In the genomic region with DNA sequence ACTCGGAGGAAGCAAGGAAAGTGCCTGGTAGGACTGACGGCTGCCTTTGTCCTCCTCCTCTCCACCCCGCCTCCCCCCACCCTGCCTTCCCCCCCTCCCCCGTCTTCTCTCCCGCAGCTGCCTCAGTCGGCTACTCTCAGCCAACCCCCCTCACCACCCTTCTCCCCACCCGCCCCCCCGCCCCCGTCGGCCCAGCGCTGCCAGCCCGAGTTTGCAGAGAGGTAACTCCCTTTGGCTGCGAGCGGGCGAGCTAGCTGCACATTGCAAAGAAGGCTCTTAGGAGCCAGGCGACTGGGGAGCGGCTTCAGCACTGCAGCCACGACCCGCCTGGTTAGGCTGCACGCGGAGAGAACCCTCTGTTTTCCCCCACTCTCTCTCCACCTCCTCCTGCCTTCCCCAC, we compare ENCODE assay signal across 8 cellular contexts. TPM values are rescaled to one million over a fixed set of nuclear protein-coding genes. Genes with fewer than 3 reads are reported as not detected.
DNase-seq lines count a peak whose midpoint lies in the region; ATAC-seq, FAIRE-seq and TF ChIP-seq lines count a peak whose summit lies in the region.

No MANE protein-coding gene starts in this region.

- ATAC-seq in A549 = peak; percentile 32 to 42
- no peak for ATAC-seq in HG02678 (IDR thresholded peaks at IDR 0.05; ENCODE audit: unreplicated experiment)
- no peak for ATAC-seq in HG02571 (IDR thresholded peaks at IDR 0.05; ENCODE audit: unreplicated experiment)

- H3K4me2 ChIP-seq in A549 = peak overlapping the region; percentile 83

- POLR2A ChIA-PET in A549 (lab: Yijun Ruan, JAX) = interaction anchor here (0.6 to 1.3 kb wide), 2 partner anchors 130 to 237 kb away, joined by 3 read pairs; no protein-coding TSS in a partner anchor

- no peak for TF ChIP-seq CTCF in A549 (IDR thresholded peaks at IDR 0.05)
- TF ChIP-seq CTCF in LNCaP clone FGC (IDR thresholded peaks at IDR 0.05; ENCODE audit: control insufficient read depth, extremely low read depth, insufficient read depth) = no peak
- TF ChIP-seq CTCF in epithelial cell of proximal tubule (conservative IDR thresholded peaks at IDR 0.05; ENCODE audit: low read depth, low read length) = no peak
- no peak for TF ChIP-seq CTCF in GM10266 (IDR thresholded peaks at IDR 0.05; ENCODE audit: control insufficient read depth, insufficient read depth, low read depth, missing control alignments)

- 1% methylated on average over 7 of the region's 21 CpGs for WGBS in A549 (ENCODE audit: missing lambda C conversion rate)

- H3K4me1 ChIP-seq in A549 (0 out of 3 replicates have a peak, but pooled peaks cover 7% of the 10 kb centered on the region), muscle layer of duodenum (ENCODE audit: control insufficient read depth in 1 of 2, insufficient read depth in 2 of 2, low read length in 2 of 2) (peaks cover 0 to 13% of the 10 kb centered on the region in 2 donors)

- no peaks in the 10 kb centered on the region for H3K27me3 ChIP-seq in muscle layer of duodenum (ENCODE audit: low read depth, low read length)

- no peaks in the 10 kb centered on the region for H3K36me3 ChIP-seq in muscle layer of duodenum (ENCODE audit: control insufficient read depth in 1 of 2, insufficient read depth in 2 of 2, low read length in 2 of 2)

- no peak for TF ChIP-seq EP300 in A549 (IDR thresholded peaks at IDR 0.05)

- H3K4me3 ChIP-seq in A549 (peak overlapping the region; percentile 59), LNCaP clone FGC (ENCODE audit: low read depth, low read length) (peak overlapping the region; percentile 82), epithelial cell of proximal tubule (ENCODE audit: low read depth, low read length) (peak overlapping the region; percentile 59), muscle layer of duodenum (ENCODE audit: low read depth in 1 of 2, low read length in 2 of 2) (peak overlapping the region; percentile 26 to 64)

- TF ChIP-seq POLR2A in A549 (IDR thresholded peaks at IDR 0.05; ENCODE audit: low read length) = no peak

- TF ChIP-seq RAD21 in A549 (conservative IDR thresholded peaks at IDR 0.05 in 1 of 2, IDR thresholded peaks at IDR 0.05 in 1 of 2) = no peak

- DNase-seq in A549 (ENCODE audit: low read depth in 1 of 2, low spot score in 1 of 2) (peak in 1 of 2 experiments; percentile 18), LNCaP clone FGC (ENCODE audit: low read depth) (no peak), epithelial cell of proximal tubule (ENCODE audit: low read depth) (no peak), GM10266 (ENCODE audit: extremely low spot score) (no peak), putamen (ENCODE audit: low spot score) (no peak)

- peak overlapping the region; percentile 58 to 86 for H3K27ac ChIP-seq in A549
- H3K27ac ChIP-seq in muscle layer of duodenum (ENCODE audit: low read length) = no peak overlapping the region

- FAIRE-seq in A549 (lab: Jason Lieb, UNC) = no peak

- H3K9me3 ChIP-seq in A549 (no peaks in the 10 kb centered on the region), muscle layer of duodenum (ENCODE audit: control insufficient read depth in 1 of 2, low read length in 2 of 2) (no peaks in the 10 kb centered on the region)

- CTCF ChIA-PET in A549 (lab: Yijun Ruan, JAX) = interaction anchor here (1.1 kb wide), 1 partner anchor 12 kb away, joined by 3 read pairs; no protein-coding TSS in a partner anchor

TF ChIP-seq in A549, 52 proteins besides CTCF, POLR2A, EP300 and RAD21:
- no peak for TF ChIP-seq MAFK (IDR thresholded peaks at IDR 0.05; ENCODE audit: partially characterized antibody)
- TF ChIP-seq FOSL2 (IDR thresholded peaks at IDR 0.05) = no peak
- TF ChIP-seq FOSL2 (CRISPR knock-in tag; IDR thresholded peaks at IDR 0.05) = no peak
- no peak for TF ChIP-seq HOXB13 (CRISPR knock-in tag; IDR thresholded peaks at IDR 0.05; ENCODE audit: low read depth)
- TF ChIP-seq HOXB5 (CRISPR knock-in tag; IDR thresholded peaks at IDR 0.05) = no peak
- TF ChIP-seq FOSB (CRISPR knock-in tag; IDR thresholded peaks at IDR 0.05) = no peak
- TF ChIP-seq, protein P1, sequence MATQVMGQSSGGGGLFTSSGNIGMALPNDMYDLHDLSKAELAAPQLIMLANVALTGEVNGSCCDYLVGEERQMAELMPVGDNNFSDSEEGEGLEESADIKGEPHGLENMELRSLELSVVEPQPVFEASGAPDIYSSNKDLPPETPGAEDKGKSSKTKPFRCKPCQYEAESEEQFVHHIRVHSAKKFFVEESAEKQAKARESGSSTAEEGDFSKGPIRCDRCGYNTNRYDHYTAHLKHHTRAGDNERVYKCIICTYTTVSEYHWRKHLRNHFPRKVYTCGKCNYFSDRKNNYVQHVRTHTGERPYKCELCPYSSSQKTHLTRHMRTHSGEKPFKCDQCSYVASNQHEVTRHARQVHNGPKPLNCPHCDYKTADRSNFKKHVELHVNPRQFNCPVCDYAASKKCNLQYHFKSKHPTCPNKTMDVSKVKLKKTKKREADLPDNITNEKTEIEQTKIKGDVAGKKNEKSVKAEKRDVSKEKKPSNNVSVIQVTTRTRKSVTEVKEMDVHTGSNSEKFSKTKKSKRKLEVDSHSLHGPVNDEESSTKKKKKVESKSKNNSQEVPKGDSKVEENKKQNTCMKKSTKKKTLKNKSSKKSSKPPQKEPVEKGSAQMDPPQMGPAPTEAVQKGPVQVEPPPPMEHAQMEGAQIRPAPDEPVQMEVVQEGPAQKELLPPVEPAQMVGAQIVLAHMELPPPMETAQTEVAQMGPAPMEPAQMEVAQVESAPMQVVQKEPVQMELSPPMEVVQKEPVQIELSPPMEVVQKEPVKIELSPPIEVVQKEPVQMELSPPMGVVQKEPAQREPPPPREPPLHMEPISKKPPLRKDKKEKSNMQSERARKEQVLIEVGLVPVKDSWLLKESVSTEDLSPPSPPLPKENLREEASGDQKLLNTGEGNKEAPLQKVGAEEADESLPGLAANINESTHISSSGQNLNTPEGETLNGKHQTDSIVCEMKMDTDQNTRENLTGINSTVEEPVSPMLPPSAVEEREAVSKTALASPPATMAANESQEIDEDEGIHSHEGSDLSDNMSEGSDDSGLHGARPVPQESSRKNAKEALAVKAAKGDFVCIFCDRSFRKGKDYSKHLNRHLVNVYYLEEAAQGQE (IDR thresholded peaks at IDR 0.05) = no peak
- TF ChIP-seq ZC3H11A (IDR thresholded peaks at IDR 0.05) = no peak
- TF ChIP-seq EHF (CRISPR knock-in tag; IDR thresholded peaks at IDR 0.05) = no peak
- TF ChIP-seq POLR2AphosphoS2 (conservative IDR thresholded peaks at IDR 0.05; ENCODE audit: low read length) = no peak
- TF ChIP-seq, protein P2, sequence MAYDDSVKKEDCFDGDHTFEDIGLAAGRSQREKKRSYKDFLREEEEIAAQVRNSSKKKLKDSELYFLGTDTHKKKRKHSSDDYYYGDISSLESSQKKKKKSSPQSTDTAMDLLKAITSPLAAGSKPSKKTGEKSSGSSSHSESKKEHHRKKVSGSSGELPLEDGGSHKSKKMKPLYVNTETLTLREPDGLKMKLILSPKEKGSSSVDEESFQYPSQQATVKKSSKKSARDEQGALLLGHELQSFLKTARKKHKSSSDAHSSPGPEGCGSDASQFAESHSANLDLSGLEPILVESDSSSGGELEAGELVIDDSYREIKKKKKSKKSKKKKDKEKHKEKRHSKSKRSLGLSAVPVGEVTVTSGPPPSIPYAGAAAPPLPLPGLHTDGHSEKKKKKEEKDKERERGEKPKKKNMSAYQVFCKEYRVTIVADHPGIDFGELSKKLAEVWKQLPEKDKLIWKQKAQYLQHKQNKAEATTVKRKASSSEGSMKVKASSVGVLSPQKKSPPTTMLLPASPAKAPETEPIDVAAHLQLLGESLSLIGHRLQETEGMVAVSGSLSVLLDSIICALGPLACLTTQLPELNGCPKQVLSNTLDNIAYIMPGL (CRISPR knock-in tag; IDR thresholded peaks at IDR 0.05; ENCODE audit: borderline replicate concordance) = no peak
- TF ChIP-seq, protein P3, sequence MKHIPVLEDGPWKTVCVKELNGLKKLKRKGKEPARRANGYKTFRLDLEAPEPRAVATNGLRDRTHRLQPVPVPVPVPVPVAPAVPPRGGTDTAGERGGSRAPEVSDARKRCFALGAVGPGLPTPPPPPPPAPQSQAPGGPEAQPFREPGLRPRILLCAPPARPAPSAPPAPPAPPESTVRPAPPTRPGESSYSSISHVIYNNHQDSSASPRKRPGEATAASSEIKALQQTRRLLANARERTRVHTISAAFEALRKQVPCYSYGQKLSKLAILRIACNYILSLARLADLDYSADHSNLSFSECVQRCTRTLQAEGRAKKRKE (CRISPR knock-in tag; IDR thresholded peaks at IDR 0.05; ENCODE audit: low read depth) = no peak
- no peak for TF ChIP-seq CHD4 (IDR thresholded peaks at IDR 0.05; ENCODE audit: borderline replicate concordance)

RNA-seq across cellular contexts. Expression of a gene that starts 0.5 kb away (rescaled TPM):
- polyA plus RNA-seq in A549 (2011; rRNA removed) = 8.7 and 11.4 TPM in 2 replicates
- polyA plus RNA-seq in A549 (2012; cell fraction: cytosol; rRNA removed) = 2.8 and 3.8 TPM in 2 replicates
- polyA plus RNA-seq in A549 (2012; cell fraction: nucleus; rRNA removed) = 7.1 and 9.5 TPM in 2 replicates
- 2.2 TPM in 3 replicates for polyA plus RNA-seq in A549 (2017; fragmentation: RNase III; extraction: RNeasy Plus Mini Kit Qiagen cat#74134 plus additional on column Dnase treatment)
- 29.6 and 33.6 TPM in 2 replicates for polyA minus RNA-seq in A549 (2011; rRNA and poly(A)+ RNA removed)
- 0.40 TPM in 1 of 2 replicates, not detected in the other for total RNA-seq in epithelial cell of proximal tubule

Comparison
In these comparisons a context has a peak if more than half of its experiments do, and no peak if none do; other contexts are left out.
1. ATAC-seq: peak in A549 (2 of 2); none in HG02678 (single experiment) and HG02571 (single experiment).
2. Peak in every context shown above with its lines, with median percentiles within 50 percentile points of each other: H3K4me3 ChIP-seq.